Comparison of ENCODE assay signal across 1 cellular context in the genomic region with DNA sequence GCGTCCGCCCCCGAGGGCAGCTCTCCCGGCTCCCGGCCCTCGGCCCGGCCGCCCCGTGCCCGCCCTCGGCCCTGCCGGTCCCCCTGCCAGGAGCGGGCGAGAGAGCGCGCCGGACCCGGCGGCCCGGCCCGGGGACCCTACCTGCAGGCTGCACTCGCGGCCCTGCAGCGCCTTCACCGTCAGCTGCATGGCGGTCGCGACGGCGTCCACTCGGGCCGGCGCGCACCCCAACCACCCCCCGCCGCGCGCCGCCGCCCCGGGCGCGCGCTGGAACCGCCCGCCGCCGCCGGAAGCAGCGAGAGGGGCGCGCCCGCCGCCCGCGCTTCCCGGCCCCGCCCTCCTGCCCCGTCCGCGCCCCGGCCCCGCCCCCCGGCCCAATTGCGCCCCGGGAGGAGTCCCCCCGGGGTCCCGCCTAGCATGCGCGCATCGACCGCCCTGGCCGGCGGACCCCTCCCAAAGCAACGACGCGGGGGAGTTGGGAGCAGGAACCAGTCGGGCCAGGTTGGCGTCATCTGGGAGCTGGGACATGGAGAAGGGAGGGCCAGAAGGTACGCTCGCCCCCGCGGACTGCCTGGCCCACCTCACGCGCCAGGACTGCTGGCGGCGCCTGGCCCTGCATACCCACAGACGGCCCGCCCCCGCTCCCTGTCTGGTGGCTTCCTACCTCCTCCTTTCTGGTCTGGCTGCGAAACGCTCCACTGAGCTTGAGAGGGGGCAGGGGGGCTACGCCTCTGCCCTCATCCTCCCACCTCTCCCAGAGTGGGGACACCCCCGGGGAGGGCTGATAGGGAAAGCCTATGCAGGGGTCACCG.
TF ChIP-seq lines count a peak whose summit lies in the region.

A gene (minus strand): TSS at position 220 of the 812 bp plus-strand sequence. CDS start 31 bp downstream, at position 189.

TF ChIP-seq in K562, 482 proteins besides CTCF, POLR2A, EP300 and RAD21 (continued from another document and continues in another):
- TF ChIP-seq, protein P1, sequence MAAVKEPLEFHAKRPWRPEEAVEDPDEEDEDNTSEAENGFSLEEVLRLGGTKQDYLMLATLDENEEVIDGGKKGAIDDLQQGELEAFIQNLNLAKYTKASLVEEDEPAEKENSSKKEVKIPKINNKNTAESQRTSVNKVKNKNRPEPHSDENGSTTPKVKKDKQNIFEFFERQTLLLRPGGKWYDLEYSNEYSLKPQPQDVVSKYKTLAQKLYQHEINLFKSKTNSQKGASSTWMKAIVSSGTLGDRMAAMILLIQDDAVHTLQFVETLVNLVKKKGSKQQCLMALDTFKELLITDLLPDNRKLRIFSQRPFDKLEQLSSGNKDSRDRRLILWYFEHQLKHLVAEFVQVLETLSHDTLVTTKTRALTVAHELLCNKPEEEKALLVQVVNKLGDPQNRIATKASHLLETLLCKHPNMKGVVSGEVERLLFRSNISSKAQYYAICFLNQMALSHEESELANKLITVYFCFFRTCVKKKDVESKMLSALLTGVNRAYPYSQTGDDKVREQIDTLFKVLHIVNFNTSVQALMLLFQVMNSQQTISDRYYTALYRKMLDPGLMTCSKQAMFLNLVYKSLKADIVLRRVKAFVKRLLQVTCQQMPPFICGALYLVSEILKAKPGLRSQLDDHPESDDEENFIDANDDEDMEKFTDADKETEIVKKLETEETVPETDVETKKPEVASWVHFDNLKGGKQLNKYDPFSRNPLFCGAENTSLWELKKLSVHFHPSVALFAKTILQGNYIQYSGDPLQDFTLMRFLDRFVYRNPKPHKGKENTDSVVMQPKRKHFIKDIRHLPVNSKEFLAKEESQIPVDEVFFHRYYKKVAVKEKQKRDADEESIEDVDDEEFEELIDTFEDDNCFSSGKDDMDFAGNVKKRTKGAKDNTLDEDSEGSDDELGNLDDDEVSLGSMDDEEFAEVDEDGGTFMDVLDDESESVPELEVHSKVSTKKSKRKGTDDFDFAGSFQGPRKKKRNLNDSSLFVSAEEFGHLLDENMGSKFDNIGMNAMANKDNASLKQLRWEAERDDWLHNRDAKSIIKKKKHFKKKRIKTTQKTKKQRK (IDR thresholded peaks at IDR 0.05; ENCODE audit: borderline replicate concordance, low read depth, low read length): no peak
- no peak for TF ChIP-seq NCOA4 (IDR thresholded peaks at IDR 0.05; ENCODE audit: partially characterized antibody)
- no peak for TF ChIP-seq EP400 (IDR thresholded peaks at IDR 0.05)
- TF ChIP-seq GATAD2B (IDR thresholded peaks at IDR 0.05; ENCODE audit: borderline replicate concordance): no peak
- no peak for TF ChIP-seq ZNF274 (IDR thresholded peaks at IDR 0.05; ENCODE audit: borderline replicate concordance, low read depth, low read length)
- TF ChIP-seq, protein P2, sequence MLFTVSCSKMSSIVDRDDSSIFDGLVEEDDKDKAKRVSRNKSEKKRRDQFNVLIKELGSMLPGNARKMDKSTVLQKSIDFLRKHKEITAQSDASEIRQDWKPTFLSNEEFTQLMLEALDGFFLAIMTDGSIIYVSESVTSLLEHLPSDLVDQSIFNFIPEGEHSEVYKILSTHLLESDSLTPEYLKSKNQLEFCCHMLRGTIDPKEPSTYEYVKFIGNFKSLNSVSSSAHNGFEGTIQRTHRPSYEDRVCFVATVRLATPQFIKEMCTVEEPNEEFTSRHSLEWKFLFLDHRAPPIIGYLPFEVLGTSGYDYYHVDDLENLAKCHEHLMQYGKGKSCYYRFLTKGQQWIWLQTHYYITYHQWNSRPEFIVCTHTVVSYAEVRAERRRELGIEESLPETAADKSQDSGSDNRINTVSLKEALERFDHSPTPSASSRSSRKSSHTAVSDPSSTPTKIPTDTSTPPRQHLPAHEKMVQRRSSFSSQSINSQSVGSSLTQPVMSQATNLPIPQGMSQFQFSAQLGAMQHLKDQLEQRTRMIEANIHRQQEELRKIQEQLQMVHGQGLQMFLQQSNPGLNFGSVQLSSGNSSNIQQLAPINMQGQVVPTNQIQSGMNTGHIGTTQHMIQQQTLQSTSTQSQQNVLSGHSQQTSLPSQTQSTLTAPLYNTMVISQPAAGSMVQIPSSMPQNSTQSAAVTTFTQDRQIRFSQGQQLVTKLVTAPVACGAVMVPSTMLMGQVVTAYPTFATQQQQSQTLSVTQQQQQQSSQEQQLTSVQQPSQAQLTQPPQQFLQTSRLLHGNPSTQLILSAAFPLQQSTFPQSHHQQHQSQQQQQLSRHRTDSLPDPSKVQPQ (CRISPR knock-in tag; IDR thresholded peaks at IDR 0.05; ENCODE audit: borderline replicate concordance): no peak
- TF ChIP-seq FOXK2 (conservative IDR thresholded peaks at IDR 0.05 in 1 of 2, IDR thresholded peaks at IDR 0.05 in 1 of 2; ENCODE audit: low read depth in 2 of 2): no peak
- TF ChIP-seq, protein P3, sequence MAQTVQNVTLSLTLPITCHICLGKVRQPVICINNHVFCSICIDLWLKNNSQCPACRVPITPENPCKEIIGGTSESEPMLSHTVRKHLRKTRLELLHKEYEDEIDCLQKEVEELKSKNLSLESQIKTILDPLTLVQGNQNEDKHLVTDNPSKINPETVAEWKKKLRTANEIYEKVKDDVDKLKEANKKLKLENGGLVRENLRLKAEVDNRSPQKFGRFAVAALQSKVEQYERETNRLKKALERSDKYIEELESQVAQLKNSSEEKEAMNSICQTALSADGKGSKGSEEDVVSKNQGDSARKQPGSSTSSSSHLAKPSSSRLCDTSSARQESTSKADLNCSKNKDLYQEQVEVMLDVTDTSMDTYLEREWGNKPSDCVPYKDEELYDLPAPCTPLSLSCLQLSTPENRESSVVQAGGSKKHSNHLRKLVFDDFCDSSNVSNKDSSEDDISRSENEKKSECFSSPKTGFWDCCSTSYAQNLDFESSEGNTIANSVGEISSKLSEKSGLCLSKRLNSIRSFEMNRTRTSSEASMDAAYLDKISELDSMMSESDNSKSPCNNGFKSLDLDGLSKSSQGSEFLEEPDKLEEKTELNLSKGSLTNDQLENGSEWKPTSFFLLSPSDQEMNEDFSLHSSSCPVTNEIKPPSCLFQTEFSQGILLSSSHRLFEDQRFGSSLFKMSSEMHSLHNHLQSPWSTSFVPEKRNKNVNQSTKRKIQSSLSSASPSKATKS (CRISPR knock-in tag; IDR thresholded peaks at IDR 0.05): no peak
- no peak for TF ChIP-seq ZNF696 (CRISPR knock-in tag; conservative IDR thresholded peaks at IDR 0.05)
- TF ChIP-seq ZNF311 (CRISPR knock-in tag; IDR thresholded peaks at IDR 0.05): no peak
- no peak for TF ChIP-seq PTTG1 (tag; IDR thresholded peaks at IDR 0.05; ENCODE audit: low read depth)
- TF ChIP-seq GATAD2A (IDR thresholded peaks at IDR 0.05): no peak
- peak in 2 of 3 experiments; percentile 12 to 69 for TF ChIP-seq YY1 (IDR thresholded peaks at IDR 0.05; ENCODE audit: borderline replicate concordance in 1 of 3, control insufficient read depth in 1 of 3, extremely low read depth in 1 of 3, insufficient read depth in 3 of 3, insufficient read length in 1 of 3, insufficient replicate concordance in 2 of 3, low read depth in 1 of 3, low read length in 2 of 3)
- TF ChIP-seq ZNF695 (CRISPR knock-in tag; IDR thresholded peaks at IDR 0.05): no peak
- TF ChIP-seq NUFIP1 (IDR thresholded peaks at IDR 0.05; ENCODE audit: partially characterized antibody): no peak
- TF ChIP-seq ZNF354B (CRISPR knock-in tag; IDR thresholded peaks at IDR 0.05): no peak
- TF ChIP-seq, protein P4, sequence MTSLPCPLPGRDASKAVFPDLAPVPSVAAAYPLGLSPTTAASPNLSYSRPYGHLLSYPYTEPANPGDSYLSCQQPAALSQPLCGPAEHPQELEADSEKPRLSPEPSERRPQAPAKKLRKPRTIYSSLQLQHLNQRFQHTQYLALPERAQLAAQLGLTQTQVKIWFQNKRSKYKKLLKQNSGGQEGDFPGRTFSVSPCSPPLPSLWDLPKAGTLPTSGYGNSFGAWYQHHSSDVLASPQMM (CRISPR knock-in tag; IDR thresholded peaks at IDR 0.05): no peak
- TF ChIP-seq, protein P5, sequence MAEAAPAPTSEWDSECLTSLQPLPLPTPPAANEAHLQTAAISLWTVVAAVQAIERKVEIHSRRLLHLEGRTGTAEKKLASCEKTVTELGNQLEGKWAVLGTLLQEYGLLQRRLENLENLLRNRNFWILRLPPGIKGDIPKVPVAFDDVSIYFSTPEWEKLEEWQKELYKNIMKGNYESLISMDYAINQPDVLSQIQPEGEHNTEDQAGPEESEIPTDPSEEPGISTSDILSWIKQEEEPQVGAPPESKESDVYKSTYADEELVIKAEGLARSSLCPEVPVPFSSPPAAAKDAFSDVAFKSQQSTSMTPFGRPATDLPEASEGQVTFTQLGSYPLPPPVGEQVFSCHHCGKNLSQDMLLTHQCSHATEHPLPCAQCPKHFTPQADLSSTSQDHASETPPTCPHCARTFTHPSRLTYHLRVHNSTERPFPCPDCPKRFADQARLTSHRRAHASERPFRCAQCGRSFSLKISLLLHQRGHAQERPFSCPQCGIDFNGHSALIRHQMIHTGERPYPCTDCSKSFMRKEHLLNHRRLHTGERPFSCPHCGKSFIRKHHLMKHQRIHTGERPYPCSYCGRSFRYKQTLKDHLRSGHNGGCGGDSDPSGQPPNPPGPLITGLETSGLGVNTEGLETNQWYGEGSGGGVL (CRISPR knock-in tag; IDR thresholded peaks at IDR 0.05): no peak
- no peak for TF ChIP-seq JUNB (CRISPR knock-in tag; conservative IDR thresholded peaks at IDR 0.05)
- TF ChIP-seq U2AF2 (optimal IDR thresholded peaks at IDR 0.05; ENCODE audit: low read depth, low read length): no peak
- no peak for TF ChIP-seq MYC (IDR thresholded peaks at IDR 0.05; ENCODE audit: low read depth, low read length)
- no peak for TF ChIP-seq MYC (CRISPR knock-in tag; IDR thresholded peaks at IDR 0.05; ENCODE audit: borderline replicate concordance, low read depth)
- TF ChIP-seq MED1 (CRISPR knock-in tag; IDR thresholded peaks at IDR 0.05; ENCODE audit: borderline replicate concordance): no peak
- TF ChIP-seq TEAD2 (tag; IDR thresholded peaks at IDR 0.05): no peak
- peak; percentile 92 for TF ChIP-seq SMAD4 (CRISPR knock-in tag; conservative IDR thresholded peaks at IDR 0.05)
- TF ChIP-seq, protein P6, sequence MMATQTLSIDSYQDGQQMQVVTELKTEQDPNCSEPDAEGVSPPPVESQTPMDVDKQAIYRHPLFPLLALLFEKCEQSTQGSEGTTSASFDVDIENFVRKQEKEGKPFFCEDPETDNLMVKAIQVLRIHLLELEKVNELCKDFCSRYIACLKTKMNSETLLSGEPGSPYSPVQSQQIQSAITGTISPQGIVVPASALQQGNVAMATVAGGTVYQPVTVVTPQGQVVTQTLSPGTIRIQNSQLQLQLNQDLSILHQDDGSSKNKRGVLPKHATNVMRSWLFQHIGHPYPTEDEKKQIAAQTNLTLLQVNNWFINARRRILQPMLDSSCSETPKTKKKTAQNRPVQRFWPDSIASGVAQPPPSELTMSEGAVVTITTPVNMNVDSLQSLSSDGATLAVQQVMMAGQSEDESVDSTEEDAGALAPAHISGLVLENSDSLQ (IDR thresholded peaks at IDR 0.05): no peak
- TF ChIP-seq, protein P7, sequence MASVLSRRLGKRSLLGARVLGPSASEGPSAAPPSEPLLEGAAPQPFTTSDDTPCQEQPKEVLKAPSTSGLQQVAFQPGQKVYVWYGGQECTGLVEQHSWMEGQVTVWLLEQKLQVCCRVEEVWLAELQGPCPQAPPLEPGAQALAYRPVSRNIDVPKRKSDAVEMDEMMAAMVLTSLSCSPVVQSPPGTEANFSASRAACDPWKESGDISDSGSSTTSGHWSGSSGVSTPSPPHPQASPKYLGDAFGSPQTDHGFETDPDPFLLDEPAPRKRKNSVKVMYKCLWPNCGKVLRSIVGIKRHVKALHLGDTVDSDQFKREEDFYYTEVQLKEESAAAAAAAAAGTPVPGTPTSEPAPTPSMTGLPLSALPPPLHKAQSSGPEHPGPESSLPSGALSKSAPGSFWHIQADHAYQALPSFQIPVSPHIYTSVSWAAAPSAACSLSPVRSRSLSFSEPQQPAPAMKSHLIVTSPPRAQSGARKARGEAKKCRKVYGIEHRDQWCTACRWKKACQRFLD (CRISPR knock-in tag; IDR thresholded peaks at IDR 0.05): peak; percentile 81; the same call in 1 of the 2 replicates
- TF ChIP-seq ZNF766 (CRISPR knock-in tag; conservative IDR thresholded peaks at IDR 0.05): peak; percentile 91
- TF ChIP-seq HDAC8 (tag; IDR thresholded peaks at IDR 0.05): no peak
- no peak for TF ChIP-seq CEBPB (tag; IDR thresholded peaks at IDR 0.05)
- no peak for TF ChIP-seq ZC3H4 (CRISPR knock-in tag; IDR thresholded peaks at IDR 0.05; ENCODE audit: borderline replicate concordance)
- no peak for TF ChIP-seq NFYB (IDR thresholded peaks at IDR 0.05; ENCODE audit: extremely low read depth, insufficient read length)
- no peak for TF ChIP-seq CBFA2T2 (conservative IDR thresholded peaks at IDR 0.05)
- no peak for TF ChIP-seq ZNF41 (CRISPR knock-in tag; conservative IDR thresholded peaks at IDR 0.05)
- TF ChIP-seq, protein P8, sequence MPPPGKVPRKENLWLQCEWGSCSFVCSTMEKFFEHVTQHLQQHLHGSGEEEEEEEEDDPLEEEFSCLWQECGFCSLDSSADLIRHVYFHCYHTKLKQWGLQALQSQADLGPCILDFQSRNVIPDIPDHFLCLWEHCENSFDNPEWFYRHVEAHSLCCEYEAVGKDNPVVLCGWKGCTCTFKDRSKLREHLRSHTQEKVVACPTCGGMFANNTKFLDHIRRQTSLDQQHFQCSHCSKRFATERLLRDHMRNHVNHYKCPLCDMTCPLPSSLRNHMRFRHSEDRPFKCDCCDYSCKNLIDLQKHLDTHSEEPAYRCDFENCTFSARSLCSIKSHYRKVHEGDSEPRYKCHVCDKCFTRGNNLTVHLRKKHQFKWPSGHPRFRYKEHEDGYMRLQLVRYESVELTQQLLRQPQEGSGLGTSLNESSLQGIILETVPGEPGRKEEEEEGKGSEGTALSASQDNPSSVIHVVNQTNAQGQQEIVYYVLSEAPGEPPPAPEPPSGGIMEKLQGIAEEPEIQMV (tag; conservative IDR thresholded peaks at IDR 0.05; ENCODE audit: low read depth): no peak
- TF ChIP-seq, protein P9, sequence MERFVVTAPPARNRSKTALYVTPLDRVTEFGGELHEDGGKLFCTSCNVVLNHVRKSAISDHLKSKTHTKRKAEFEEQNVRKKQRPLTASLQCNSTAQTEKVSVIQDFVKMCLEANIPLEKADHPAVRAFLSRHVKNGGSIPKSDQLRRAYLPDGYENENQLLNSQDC (CRISPR knock-in tag; IDR thresholded peaks at IDR 0.05): no peak
- no peak for TF ChIP-seq ZNF24 (IDR thresholded peaks at IDR 0.05)
- TF ChIP-seq, protein P10, sequence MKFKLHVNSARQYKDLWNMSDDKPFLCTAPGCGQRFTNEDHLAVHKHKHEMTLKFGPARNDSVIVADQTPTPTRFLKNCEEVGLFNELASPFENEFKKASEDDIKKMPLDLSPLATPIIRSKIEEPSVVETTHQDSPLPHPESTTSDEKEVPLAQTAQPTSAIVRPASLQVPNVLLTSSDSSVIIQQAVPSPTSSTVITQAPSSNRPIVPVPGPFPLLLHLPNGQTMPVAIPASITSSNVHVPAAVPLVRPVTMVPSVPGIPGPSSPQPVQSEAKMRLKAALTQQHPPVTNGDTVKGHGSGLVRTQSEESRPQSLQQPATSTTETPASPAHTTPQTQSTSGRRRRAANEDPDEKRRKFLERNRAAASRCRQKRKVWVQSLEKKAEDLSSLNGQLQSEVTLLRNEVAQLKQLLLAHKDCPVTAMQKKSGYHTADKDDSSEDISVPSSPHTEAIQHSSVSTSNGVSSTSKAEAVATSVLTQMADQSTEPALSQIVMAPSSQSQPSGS (CRISPR knock-in tag; IDR thresholded peaks at IDR 0.05): no peak
- TF ChIP-seq, protein P11, sequence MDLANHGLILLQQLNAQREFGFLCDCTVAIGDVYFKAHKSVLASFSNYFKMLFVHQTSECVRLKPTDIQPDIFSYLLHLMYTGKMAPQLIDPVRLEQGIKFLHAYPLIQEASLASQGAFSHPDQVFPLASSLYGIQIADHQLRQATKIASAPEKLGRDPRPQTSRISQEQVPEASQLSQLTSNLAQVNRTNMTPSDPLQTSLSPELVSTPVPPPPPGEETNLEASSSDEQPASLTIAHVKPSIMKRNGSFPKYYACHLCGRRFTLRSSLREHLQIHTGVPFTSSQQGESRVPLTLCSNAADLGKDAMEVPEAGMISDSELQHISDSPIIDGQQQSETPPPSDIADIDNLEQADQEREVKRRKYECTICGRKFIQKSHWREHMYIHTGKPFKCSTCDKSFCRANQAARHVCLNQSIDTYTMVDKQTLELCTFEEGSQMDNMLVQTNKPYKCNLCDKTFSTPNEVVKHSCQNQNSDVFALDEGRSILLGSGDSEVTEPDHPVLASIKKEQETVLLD (IDR thresholded peaks at IDR 0.05): 0 out of 2 replicates have a peak, but pooled peaks have one; percentile 31
- no peak for TF ChIP-seq ZNF121 (CRISPR knock-in tag; conservative IDR thresholded peaks at IDR 0.05)
